In the genomic region with DNA sequence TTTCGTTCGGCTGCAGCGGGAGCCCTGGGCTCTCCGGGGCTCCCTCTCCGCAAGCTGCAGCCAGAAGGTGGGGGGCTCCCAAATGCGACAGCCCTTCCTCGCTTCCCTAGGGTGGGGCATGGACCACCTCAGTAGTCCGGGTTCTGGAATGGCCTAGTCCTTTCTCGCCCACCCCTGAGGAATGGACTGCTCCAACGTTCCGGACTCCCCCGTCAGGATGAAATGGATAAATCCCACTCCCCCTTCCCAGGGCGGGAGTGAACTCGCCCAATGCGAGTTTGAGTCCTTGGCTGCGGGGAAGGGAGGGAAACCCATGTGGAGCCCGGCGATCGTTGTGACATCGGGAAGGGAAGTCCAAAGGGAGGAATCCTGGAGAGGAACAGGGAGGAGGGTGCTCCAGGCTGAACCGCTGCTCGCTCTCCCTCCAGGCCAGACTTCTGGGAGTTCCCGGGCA, we compare ENCODE assay signal across 8 cellular contexts. TPM values are rescaled to one million over a fixed set of nuclear protein-coding genes. Genes with fewer than 3 reads are reported as not detected.
DNase-seq lines count a peak whose midpoint lies in the region; ATAC-seq and TF ChIP-seq lines count a peak whose summit lies in the region.

No MANE protein-coding gene starts in this region.

- peak overlapping the region in 4 of 5 donors; percentile 55 to 78 (median 72) for H3K9ac ChIP-seq in subcutaneous abdominal adipose tissue (ENCODE audit: low read length in 5 of 5)

- WGBS in ectodermal cell, 2 experiments: 0% methylated on average over 23 of the region's 23 CpGs
- 1% methylated on average over 23 of the region's 23 CpGs for WGBS in lower leg skin, 2 donors

- H3K9me3 ChIP-seq in MG63 (no peaks in the 10 kb centered on the region), ectodermal cell (ENCODE audit: control insufficient read depth, low read length) (no peaks in the 10 kb centered on the region), subcutaneous abdominal adipose tissue (ENCODE audit: control insufficient read depth in 5 of 5, low read length in 5 of 5) (no peaks in the 10 kb centered on the region)

- peaks cover 10% of the 10 kb centered on the region for H3K4me1 ChIP-seq in ectodermal cell (ENCODE audit: control insufficient read depth, insufficient read depth, low read length)
- H3K4me1 ChIP-seq in subcutaneous abdominal adipose tissue (ENCODE audit: control insufficient read depth in 5 of 5, insufficient read depth in 5 of 5, low read length in 5 of 5): peaks cover 5 to 54% (median 49%) of the 10 kb centered on the region in 5 donors

- ATAC-seq in GM19351 (IDR thresholded peaks at IDR 0.05; ENCODE audit: unreplicated experiment): no peak

- H3K27me3 ChIP-seq in MG63 (no peaks in the 10 kb centered on the region), ectodermal cell (ENCODE audit: control insufficient read depth, insufficient read depth, low read length, poor library complexity, severe bottlenecking) (peaks cover 31% of the 10 kb centered on the region), subcutaneous abdominal adipose tissue (ENCODE audit: control insufficient read depth in 5 of 5, insufficient read depth in 4 of 5, low read length in 5 of 5) (peaks cover 0 to 9% (median 0%) of the 10 kb centered on the region in 5 donors)

- intact Hi-C loops in lower leg skin (cut with DNase I; ENCODE audit: low total_unique reads): loop anchor here (5.0 to 10.0 kb wide), 2 partner anchors 52 to 155 kb away; partner anchors contain the start of genes GYS1 and RUVBL2

- no peak for TF ChIP-seq POLR2A in lower leg skin (IDR thresholded peaks at IDR 0.05)

- no peak for TF ChIP-seq CTCF in lower leg skin (IDR thresholded peaks at IDR 0.05)

- H3K4me3 ChIP-seq in MG63 (peak overlapping the region; percentile 74), ectodermal cell (ENCODE audit: insufficient read depth, low read depth, low read length) (peak overlapping the region; percentile 80), lower leg skin (ENCODE audit: low read depth, poor library complexity, severe bottlenecking) (peak overlapping the region; percentile 63), subcutaneous abdominal adipose tissue (ENCODE audit: low read depth in 1 of 5, low read length in 5 of 5) (peak overlapping the region; percentile 66 to 92 (median 77))

- H3K27ac ChIP-seq in ectodermal cell (ENCODE audit: insufficient read depth, low read depth, low read length, poor library complexity, severe bottlenecking): peak overlapping the region; percentile 76
- peak overlapping the region; percentile 55 for H3K27ac ChIP-seq in subcutaneous abdominal adipose tissue (ENCODE audit: low read depth, low read length)

- DNase-seq in EL (peak; percentile 82), MG63 (peak; percentile 77), SK-N-DZ (ENCODE audit: low spot score) (peak; percentile 79), lower leg skin (ENCODE audit: low spot score in 2 of 2) (peak; percentile 73 to 94)
- no peak for DNase-seq in stimulated activated CD4-positive, alpha-beta T cell treated with anti-CD3 and anti-CD28 coated beads, Interleukin-4, amount 100 ng/mL, for 24 hours

- no peaks in the 10 kb centered on the region for H3K36me3 ChIP-seq in MG63
- H3K36me3 ChIP-seq in ectodermal cell (ENCODE audit: control insufficient read depth, insufficient read depth, low read length): no peaks in the 10 kb centered on the region
- H3K36me3 ChIP-seq in subcutaneous abdominal adipose tissue (ENCODE audit: control insufficient read depth in 5 of 5, insufficient read depth in 5 of 5, low read length in 5 of 5): no peaks in the 10 kb centered on the region

RNA-seq across cellular contexts. Expression of gene HRC, which starts 5.5 kb away (rescaled TPM):
- not detected in 2 replicates for total RNA-seq in MG63 (2014; rRNA removed; shearing (Covaris generic); ENCODE audit: low replicate concordance)
- 1.4 and 1.5 TPM in 2 replicates for polyA plus RNA-seq in SK-N-DZ (2014; cell fraction: cytosol; rRNA removed)
- polyA plus RNA-seq in SK-N-DZ (2014; cell fraction: nucleus; rRNA removed): 0.85 and 1.2 TPM in 2 replicates
- polyA plus RNA-seq in ectodermal cell (2013, experiment 1 of 4): 0.39 TPM
- polyA plus RNA-seq in ectodermal cell (2013, experiment 2 of 4): 0.41 TPM
- polyA plus RNA-seq in ectodermal cell (2013, experiment 3 of 4): 0.75 TPM
- polyA plus RNA-seq in ectodermal cell (2013, experiment 4 of 4): 0.57 TPM
- 1 to 10 TPM; 1.1 to 4.0 (median 1.2) TPM for total RNA-seq in lower leg skin

RNA-seq across cellular contexts. Expression of gene TRPM4, which starts 7.9 kb away (rescaled TPM):
- total RNA-seq in MG63 (2014; rRNA removed; shearing (Covaris generic); ENCODE audit: low replicate concordance): 7.9 and 8.4 TPM in 2 replicates
- polyA plus RNA-seq in SK-N-DZ (2014; cell fraction: cytosol; rRNA removed): 0.16 and 0.82 TPM in 2 replicates
- polyA plus RNA-seq in SK-N-DZ (2014; cell fraction: nucleus; rRNA removed): 0.40 and 0.70 TPM in 2 replicates
- polyA plus RNA-seq in ectodermal cell (2013, experiment 1 of 4): 11.7 TPM
- 11.1 TPM for polyA plus RNA-seq in ectodermal cell (2013, experiment 2 of 4)
- polyA plus RNA-seq in ectodermal cell (2013, experiment 3 of 4): 9.1 TPM
- 9.7 TPM for polyA plus RNA-seq in ectodermal cell (2013, experiment 4 of 4)
- 10 to 100 TPM; 50.7 to 76.2 (median 70.3) TPM for total RNA-seq in lower leg skin

RNA-seq across cellular contexts. Expression of gene PPFIA3, which starts 30.3 kb away (rescaled TPM):
- total RNA-seq in MG63 (2014; rRNA removed; shearing (Covaris generic); ENCODE audit: low replicate concordance): 3.4 and 21.4 TPM in 2 replicates
- polyA plus RNA-seq in SK-N-DZ (2014; cell fraction: cytosol; rRNA removed): 11.7 and 18.3 TPM in 2 replicates
- polyA plus RNA-seq in SK-N-DZ (2014; cell fraction: nucleus; rRNA removed): 33.4 and 41.8 TPM in 2 replicates
- 18.5 TPM for polyA plus RNA-seq in ectodermal cell (2013, experiment 1 of 4)
- polyA plus RNA-seq in ectodermal cell (2013, experiment 2 of 4): 14.3 TPM
- 20.9 TPM for polyA plus RNA-seq in ectodermal cell (2013, experiment 3 of 4)
- polyA plus RNA-seq in ectodermal cell (2013, experiment 4 of 4): 20.7 TPM
- total RNA-seq in lower leg skin: 10 to 100 TPM; 52.3 to 78.1 (median 64.4) TPM

RNA-seq across cellular contexts. Expression of gene C19orf73, which starts 30.7 kb away (rescaled TPM):
- total RNA-seq in MG63 (2014; rRNA removed; shearing (Covaris generic); ENCODE audit: low replicate concordance): 3.7 and 4.6 TPM in 2 replicates
- polyA plus RNA-seq in SK-N-DZ (2014; cell fraction: cytosol; rRNA removed): 3.6 TPM in 1 of 2 replicates, not detected in the other
- 4.2 and 6.2 TPM in 2 replicates for polyA plus RNA-seq in SK-N-DZ (2014; cell fraction: nucleus; rRNA removed)
- polyA plus RNA-seq in ectodermal cell (2013, experiment 1 of 4): not detected
- polyA plus RNA-seq in ectodermal cell (2013, experiment 2 of 4): 0.37 TPM
- polyA plus RNA-seq in ectodermal cell (2013, experiment 3 of 4): 0.53 TPM
- polyA plus RNA-seq in ectodermal cell (2013, experiment 4 of 4): 0.81 TPM
- total RNA-seq in lower leg skin: 10 to 100 TPM in 1 of 4 donors, 1 to 10 TPM in 3; 4.9 to 11.2 (median 8.9) TPM

RNA-seq across cellular contexts. Expression of gene LIN7B, which starts 35.5 kb away (rescaled TPM):
- total RNA-seq in MG63 (2014; rRNA removed; shearing (Covaris generic); ENCODE audit: low replicate concordance): 12.3 and 20.4 TPM in 2 replicates
- 4.9 and 13.9 TPM in 2 replicates for polyA plus RNA-seq in SK-N-DZ (2014; cell fraction: cytosol; rRNA removed)
- 31.3 and 32.6 TPM in 2 replicates for polyA plus RNA-seq in SK-N-DZ (2014; cell fraction: nucleus; rRNA removed)
- polyA plus RNA-seq in ectodermal cell (2013, experiment 1 of 4): 3.9 TPM
- polyA plus RNA-seq in ectodermal cell (2013, experiment 2 of 4): 2.9 TPM
- polyA plus RNA-seq in ectodermal cell (2013, experiment 3 of 4): 4.8 TPM
- polyA plus RNA-seq in ectodermal cell (2013, experiment 4 of 4): 5.2 TPM
- 10 to 100 TPM; 53.9 to 62.5 (median 54.7) TPM for total RNA-seq in lower leg skin
